Comparison of ENCODE assay signal across 8 cellular contexts in the genomic region with DNA sequence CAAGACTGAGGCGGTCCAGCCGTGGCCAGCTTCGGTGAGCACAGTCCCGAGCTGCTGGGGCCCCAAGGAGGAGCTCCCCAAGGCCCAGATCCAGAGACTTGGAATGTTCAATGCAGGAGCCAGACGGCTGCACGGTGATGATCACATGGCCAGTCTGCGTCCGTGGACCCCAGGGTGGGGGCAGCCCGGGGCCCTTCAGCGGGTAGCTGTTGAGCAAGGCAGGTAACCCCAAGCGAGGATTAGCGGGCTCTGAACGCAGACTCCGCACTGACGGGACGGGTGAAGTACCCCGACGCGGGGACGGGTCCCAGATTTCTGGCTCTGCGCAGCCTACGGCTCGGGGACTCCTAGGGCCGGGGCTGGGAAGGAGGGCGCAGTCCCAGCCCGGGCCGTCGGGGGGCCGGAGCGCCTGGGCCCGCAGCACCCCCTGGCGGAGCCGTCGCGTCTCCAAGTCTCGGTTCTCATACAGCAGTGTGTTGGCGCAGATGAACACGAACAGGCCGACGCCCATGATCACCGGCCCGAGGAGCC. TPM values are rescaled to one million over a fixed set of nuclear protein-coding genes. Genes with fewer than 3 reads are reported as not detected.
DNase-seq lines count a peak whose midpoint lies in the region; ATAC-seq and TF ChIP-seq lines count a peak whose summit lies in the region.

No MANE protein-coding gene starts in this region.

- 32 to 34% methylated on average over 42 of the region's 42 CpGs for WGBS in sigmoid colon, 2 donors

- TF ChIP-seq POLR2A in sigmoid colon (IDR thresholded peaks at IDR 0.05): no peak
- no peak for TF ChIP-seq POLR2A in GM18505 (IDR thresholded peaks at IDR 0.05; ENCODE audit: borderline replicate concordance, extremely low read depth, insufficient read depth, insufficient read length)

- peak overlapping the region in 1 of 2 donors; percentile 79 for H3K4me3 ChIP-seq in foreskin fibroblast (ENCODE audit: low read depth in 1 of 2, low read length in 2 of 2)
- H3K4me3 ChIP-seq in sigmoid colon: peak overlapping the region; percentile 48 to 75 (median 72)

- H3K4me1 ChIP-seq in ES-I3 (ENCODE audit: insufficient read depth, low read length) (peaks cover 3% of the 10 kb centered on the region), sigmoid colon (peaks cover 0 to 61% (median 56%) of the 10 kb centered on the region in 4 donors)

- H3K27ac ChIP-seq in sigmoid colon: peak overlapping the region; percentile 96 to 99 (median 99)

- TF ChIP-seq EP300 in sigmoid colon (IDR thresholded peaks at IDR 0.05): no peak

- peak overlapping the region; percentile 95 for H3K9ac ChIP-seq in ES-I3 (ENCODE audit: low read depth, low read length)

- peak; percentile 54 for TF ChIP-seq CTCF in foreskin fibroblast (IDR thresholded peaks at IDR 0.05; ENCODE audit: low read depth, low read length)
- peak; percentile 56 to 82 (median 77) for TF ChIP-seq CTCF in sigmoid colon (IDR thresholded peaks at IDR 0.05)

- no peaks in the 10 kb centered on the region for H3K27me3 ChIP-seq in sigmoid colon

- peak; percentile 37 for DNase-seq in NCI-H345 (lab: John Stamatoyannopoulos, UW)
- peak; percentile 42 for DNase-seq in activated T-cell treated with anti-CD3 and anti-CD28 coated beads for 4 hours
- peak; percentile 35 to 73 for DNase-seq in foreskin fibroblast
- peak; percentile 83 for DNase-seq in sigmoid colon

- H3K36me3 ChIP-seq in ES-I3 (ENCODE audit: insufficient read depth, low read length): peaks cover 5% of the 10 kb centered on the region; the same call in 1 of the 2 replicates
- no peaks in the 10 kb centered on the region for H3K36me3 ChIP-seq in sigmoid colon

- intact Hi-C loops in sigmoid colon (cut with DNase I): loop anchor here (5.0 to 10.0 kb wide), 4 partner anchors 39 to 1584 kb away; a partner anchor contains a TSS

- ATAC-seq in HG03571 (IDR thresholded peaks at IDR 0.05; ENCODE audit: unreplicated experiment) (no peak), GM21723 (IDR thresholded peaks at IDR 0.05; ENCODE audit: unreplicated experiment) (no peak), GM18505 (IDR thresholded peaks at IDR 0.05; ENCODE audit: unreplicated experiment) (no peak)

- H3K9me3 ChIP-seq in ES-I3 (ENCODE audit: control insufficient read depth, insufficient read depth, low read length): no peaks in the 10 kb centered on the region
- no peaks in the 10 kb centered on the region for H3K9me3 ChIP-seq in sigmoid colon

RNA-seq across cellular contexts. Expression of a gene that starts 2.7 kb away (rescaled TPM):
- 10 to 100 TPM; 24.6 to 32.6 (median 31.3) TPM for total RNA-seq in sigmoid colon
- polyA plus RNA-seq in sigmoid colon: 1 to 10 TPM in 2 of 3 donors, under 1 TPM in 1; 0.23 to 5.5 (median 1.8) TPM
